In the genomic region with DNA sequence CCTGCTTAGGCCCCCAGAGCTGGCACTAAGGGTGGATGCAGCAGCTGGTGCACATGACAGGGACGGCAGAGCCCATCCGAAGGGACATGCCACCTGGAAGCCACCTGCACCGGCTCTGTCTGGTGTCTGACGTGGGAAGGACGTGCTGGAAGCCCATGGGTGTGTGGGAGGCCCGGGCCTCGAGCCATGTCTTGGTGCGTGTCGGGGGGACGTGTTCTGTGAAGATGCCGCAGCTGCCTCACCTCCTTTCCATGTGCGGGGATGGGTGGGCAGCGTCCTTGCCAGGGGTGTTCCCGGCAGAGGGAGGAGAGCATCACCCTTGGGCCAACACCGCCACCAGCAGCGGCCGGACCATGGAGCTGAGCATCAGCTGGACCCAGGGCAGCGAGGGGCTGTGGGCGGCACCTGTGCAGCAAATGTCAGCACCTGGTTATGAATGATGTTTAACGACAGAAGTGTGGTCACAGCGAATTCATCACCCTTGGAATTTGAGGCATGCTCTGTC, we compare ENCODE assay signal across 16 cellular contexts. TPM values are rescaled to one million over a fixed set of nuclear protein-coding genes. Genes with fewer than 3 reads are reported as not detected.
A peak's percentile ranks its signal among the peaks of the same experiment; 100 is the strongest.
DNase-seq lines count a peak whose midpoint lies in the region; ATAC-seq, FAIRE-seq and TF ChIP-seq lines count a peak whose summit lies in the region.
"Had no signal": no experiment of that assay in that cellular context is flagged by ENCODE, and none has a peak within 500 bp of the region (broad histone marks: within the 10 kb centered on the region; RNA-seq: fewer than 3 reads in every experiment).

No MANE protein-coding gene starts in this region.

- H3K4ac ChIP-seq in mesenchymal stem cell (ENCODE audit: low read depth in 1 of 2, low read length in 2 of 2), result peak overlapping the region; percentile 92 to 98

- peaks cover 8% of the 10 kb centered on the region for H3K79me1 ChIP-seq in mesenchymal stem cell (replicated peaks; ENCODE audit: low read length, poor library complexity, severe bottlenecking)

- no peaks in the 10 kb centered on the region for H3K9me3 ChIP-seq in CD8-positive, alpha-beta T cell (ENCODE audit: low read length)
- H3K9me3 ChIP-seq in K562 (replicated peaks; ENCODE audit: control insufficient read depth, insufficient read depth, low read depth, low read length), result no peaks in the 10 kb centered on the region
- no peaks in the 10 kb centered on the region for H3K9me3 ChIP-seq in mesenchymal stem cell (ENCODE audit: control insufficient read depth, low read length)
- no peaks in the 10 kb centered on the region for H3K9me3 ChIP-seq in stomach smooth muscle (ENCODE audit: control insufficient read depth in 2 of 2, low read length in 2 of 2)
- H3K9me3 ChIP-seq: prostate gland had no signal

- no peak for FAIRE-seq in K562 (lab: Jason Lieb, UNC)

- no peak overlapping the region for H2BK15ac ChIP-seq in mesenchymal stem cell (ENCODE audit: low read depth, poor library complexity, severe bottlenecking)

- H3K27ac ChIP-seq in CD8-positive, alpha-beta T cell (ENCODE audit: low read depth, low read length), result peak overlapping the region; percentile 73
- H3K27ac ChIP-seq in K562 (ENCODE audit: extremely low read depth, low read depth, low read length) (no peak overlapping the region), mesenchymal stem cell (ENCODE audit: low read length, poor library complexity, severe bottlenecking) (no peak overlapping the region), stomach smooth muscle (ENCODE audit: low read length) (peak overlapping the region; percentile 66)
- H3K27ac ChIP-seq: prostate gland, WERI-Rb-1 had no signal

- CTCF ChIA-PET in CD8-positive, alpha-beta T cell (lab: Charles Lee), result interaction anchor here (0.9 kb wide), 1 partner anchor 164 kb away, joined by 3 read pairs; no protein-coding TSS in a partner anchor
- CTCF ChIA-PET in K562 (lab: Yijun Ruan, JAX; ENCODE audit: low intra/inter-chr PET ratio), result no interaction called here

- ATAC-seq in CD8-positive, alpha-beta T cell, result no peak
- ATAC-seq in K562, result no peak
- no peak for ATAC-seq in HG02798 (IDR thresholded peaks at IDR 0.05; ENCODE audit: poor library complexity, unreplicated experiment)
- ATAC-seq in HG02938 (IDR thresholded peaks at IDR 0.05; ENCODE audit: unreplicated experiment), result no peak
- ATAC-seq: HCT116 had no signal

- H3K14ac ChIP-seq in mesenchymal stem cell (ENCODE audit: low read length in 2 of 2), result no peak overlapping the region

- H4K20me1 ChIP-seq in K562 (replicated peaks; ENCODE audit: control insufficient read depth, insufficient read depth, low read length), result peaks cover 7% of the 10 kb centered on the region; the same call in 1 of the 2 replicates

- H3K4me2 ChIP-seq in K562 (ENCODE audit: insufficient read depth, low read length), result no peak overlapping the region
- no peak overlapping the region for H3K4me2 ChIP-seq in mesenchymal stem cell (ENCODE audit: low read length, poor library complexity, severe bottlenecking)

- DNase-seq in CD8-positive, alpha-beta T cell, result no peak
- no peak for DNase-seq in K562 (ENCODE audit: extremely low read depth in 1 of 4, low spot score in 3 of 4)
- no peak for DNase-seq in mesenchymal stem cell
- no peak for DNase-seq in hypothalamus (lab: John Stamatoyannopoulos, UW)
- DNase-seq: activated effector memory CD4-positive, alpha-beta T cell treated with Interleukin-2 at 50 U/mL for 16 hours; DMS53; erythroblast; kidney glomerular epithelial cell; NCI-H1694; stimulated activated naive CD8-positive, alpha-beta T cell treated with anti-CD3 and anti-CD28 coated beads, Interleukin-15, amount 100 ng/mL, for 72 hours; WERI-Rb-1 had no signal

- in situ Hi-C loops in K562 (cut with MboI), result loop anchor here (5.0 to 10.0 kb wide), 2 partner anchors 129 to 522 kb away; no protein-coding TSS in a partner anchor

- TF ChIP-seq EP300 in K562 (IDR thresholded peaks at IDR 0.05; ENCODE audit: low read length), result no peak

- POLR2A ChIA-PET in CD8-positive, alpha-beta T cell (lab: Charles Lee), result no interaction called here
- POLR2A ChIA-PET in K562 (lab: Yijun Ruan, JAX), result interaction anchor here (0.5 to 0.6 kb wide), 2 partner anchors 22 to 515 kb away, joined by 4 read pairs; no protein-coding TSS in a partner anchor

- H3K4me1 ChIP-seq in CD8-positive, alpha-beta T cell (ENCODE audit: insufficient read depth, low read length), result peaks cover 42% of the 10 kb centered on the region
- H3K4me1 ChIP-seq in K562 (replicated peaks in 1 of 2; ENCODE audit: control insufficient read depth in 2 of 2, insufficient read depth in 2 of 2, low read length in 2 of 2) (peaks cover 30 to 67% of the 10 kb centered on the region in 2 experiments), mesenchymal stem cell (ENCODE audit: control insufficient read depth, insufficient read depth, low read depth, low read length) (peaks cover 50% of the 10 kb centered on the region), stomach smooth muscle (ENCODE audit: control insufficient read depth, insufficient read depth, low read length) (peaks cover 35% of the 10 kb centered on the region)
- H3K4me1 ChIP-seq: prostate gland had no signal

- no peak overlapping the region for H3K4me3 Mint-ChIP-seq in CD8-positive, alpha-beta T cell

- no TSS peak for BruUV-seq in K562 (replicated peaks; lab: Mats Ljungman, UMichigan)

- H2BK5ac ChIP-seq in mesenchymal stem cell (ENCODE audit: low read depth, low read length, poor library complexity, severe bottlenecking), result no peak overlapping the region

- no peak overlapping the region for H3K23ac ChIP-seq in mesenchymal stem cell (ENCODE audit: low read length in 2 of 2)

- H3K9ac ChIP-seq in K562 (ENCODE audit: insufficient read depth in 1 of 2, low read depth in 2 of 2, low read length in 2 of 2) (no peak overlapping the region; a peak in 1 of 4 replicates), mesenchymal stem cell (ENCODE audit: low read length) (no peak overlapping the region), stomach smooth muscle (ENCODE audit: low read length in 2 of 2) (no peak overlapping the region)

- no peak overlapping the region for H3K27ac Mint-ChIP-seq in CD8-positive, alpha-beta T cell

- no peaks in the 10 kb centered on the region for H3K4me1 Mint-ChIP-seq in CD8-positive, alpha-beta T cell (ENCODE audit: low read depth)

- H2AFZ ChIP-seq in K562 (ENCODE audit: low read depth, low read length) (no peak overlapping the region), mesenchymal stem cell (ENCODE audit: low read depth, low read length) (no peak overlapping the region)

- no peak overlapping the region for H3K4me3 ChIP-seq in CD8-positive, alpha-beta T cell (ENCODE audit: low read depth, low read length)
- H3K4me3 ChIP-seq in K562 (no peak overlapping the region), mesenchymal stem cell (ENCODE audit: insufficient read depth in 1 of 2, low read depth in 1 of 2, low read length in 2 of 2) (no peak overlapping the region), stomach smooth muscle (ENCODE audit: low read length in 2 of 2) (no peak overlapping the region)
- H3K4me3 ChIP-seq: prostate gland had no signal

- no peak for TF ChIP-seq CTCF in CD8-positive, alpha-beta T cell (IDR thresholded peaks at IDR 0.05)
- no peak for TF ChIP-seq CTCF in K562 (IDR thresholded peaks at IDR 0.05 in 2 of 3, conservative IDR thresholded peaks at IDR 0.05 in 1 of 3; ENCODE audit: insufficient read depth in 2 of 3, low read depth in 1 of 3, low read length in 3 of 3)

- H2BK120ac ChIP-seq in mesenchymal stem cell (ENCODE audit: low read depth, low read length), result no peak overlapping the region

- TF ChIP-seq POLR2A in K562 (conservative IDR thresholded peaks at IDR 0.05), result no peak

- no peaks in the 10 kb centered on the region for H3K36me3 ChIP-seq in CD8-positive, alpha-beta T cell (ENCODE audit: insufficient read depth, low read length)
- H3K36me3 ChIP-seq in K562 (ENCODE audit: control insufficient read depth, insufficient read depth, low read length) (no peaks in the 10 kb centered on the region), mesenchymal stem cell (ENCODE audit: control insufficient read depth in 1 of 2, insufficient read depth in 2 of 2, low read depth in 1 of 2, low read length in 2 of 2) (peaks cover 0 to 6% of the 10 kb centered on the region in 2 experiments), stomach smooth muscle (ENCODE audit: control insufficient read depth in 2 of 2, insufficient read depth in 2 of 2, low read length in 2 of 2) (no peaks in the 10 kb centered on the region)
- H3K36me3 ChIP-seq: prostate gland, WERI-Rb-1 had no signal

- H3K9me1 ChIP-seq in K562 (ENCODE audit: control insufficient read depth, insufficient read depth, low read length), result no peaks in the 10 kb centered on the region

- H3K27me3 Mint-ChIP-seq in CD8-positive, alpha-beta T cell (ENCODE audit: low read depth), result peaks cover 2% of the 10 kb centered on the region
- H3K27me3 Mint-ChIP-seq: stimulated activated naive CD8-positive, alpha-beta T cell treated with anti-CD3 and anti-CD28 coated beads, Interleukin-15, amount 100 ng/mL, for 72 hours had no signal

- no peak overlapping the region for H2AK5ac ChIP-seq in mesenchymal stem cell (ENCODE audit: low read length, severe bottlenecking)

- no peaks in the 10 kb centered on the region for H3K36me3 Mint-ChIP-seq in CD8-positive, alpha-beta T cell

- H3K27me3 ChIP-seq in CD8-positive, alpha-beta T cell (ENCODE audit: insufficient read depth, low read length), result no peaks in the 10 kb centered on the region
- peaks cover 0 to 58% of the 10 kb centered on the region in 2 experiments; a peak in 3 of 5 replicates for H3K27me3 ChIP-seq in K562 (ENCODE audit: control insufficient read depth in 2 of 2, insufficient read depth in 2 of 2, low read length in 2 of 2)
- H3K27me3 ChIP-seq in mesenchymal stem cell (ENCODE audit: control insufficient read depth in 1 of 2, insufficient read depth in 1 of 2, low read length in 2 of 2), result no peaks in the 10 kb centered on the region
- H3K27me3 ChIP-seq in stomach smooth muscle (ENCODE audit: control insufficient read depth in 1 of 2, insufficient read depth in 2 of 2, low read length in 2 of 2), result no peaks in the 10 kb centered on the region

- peak overlapping the region; percentile 92 for H4K91ac ChIP-seq in mesenchymal stem cell (ENCODE audit: low read length)

- WGBS in K562 (ENCODE audit: insufficient coverage, low coverage, missing lambda C conversion rate), result 23% methylated on average over 20 of the region's 21 CpGs
- 98% methylated on average over 20 of the region's 21 CpGs for WGBS in mesenchymal stem cell

- no peak overlapping the region for H4K8ac ChIP-seq in mesenchymal stem cell (ENCODE audit: low read length)

- H3K18ac ChIP-seq in mesenchymal stem cell (ENCODE audit: low read depth in 1 of 2, low read length in 2 of 2), result peak overlapping the region; percentile 23 to 96

- no peaks in the 10 kb centered on the region for H3K79me2 ChIP-seq in K562 (ENCODE audit: control insufficient read depth, insufficient read depth, low read length)

- peak overlapping the region; percentile 35 to 99 for H2BK12ac ChIP-seq in mesenchymal stem cell (ENCODE audit: low read length in 2 of 2)

- no peaks in the 10 kb centered on the region for H3K9me3 Mint-ChIP-seq in CD8-positive, alpha-beta T cell
- H3K9me3 Mint-ChIP-seq: stimulated activated naive CD8-positive, alpha-beta T cell treated with anti-CD3 and anti-CD28 coated beads, Interleukin-15, amount 100 ng/mL, for 72 hours had no signal

- intact Hi-C loops in CD8-positive, alpha-beta T cell (cut with DNase I, micrococcal nuclease), result no loop called here
- intact Hi-C loops in K562 (cut with micrococcal nuclease), result no loop called here

- TF ChIP-seq RAD21 in K562 (CRISPR knock-in tag; conservative IDR thresholded peaks at IDR 0.05 in 1 of 2, IDR thresholded peaks at IDR 0.05 in 1 of 2), result no peak

RNA-seq across cellular contexts. Expression of a gene that starts 15.5 kb away (rescaled TPM):
- total RNA-seq in CD8-positive, alpha-beta T cell, result 10 to 100 TPM; 54.7 to 56.7 TPM
- 120 and 232 TPM in 2 replicates for total RNA-seq in K562 (2011; cell fraction: chromatin; rRNA removed; ENCODE audit: low replicate concordance)
- total RNA-seq in K562 (2011; cell fraction: nucleolus; rRNA removed), result 126 and 138 TPM in 2 replicates
- 113 and 131 TPM in 2 replicates for total RNA-seq in K562 (2011; cell fraction: nucleoplasm; rRNA removed)
- 11.0 and 16.7 TPM in 2 replicates for total RNA-seq in K562 (2014; rRNA removed)
- 7.6 and 9.2 TPM in 2 replicates for total RNA-seq in K562 (2014; rRNA removed; fragmentation: Illumina TruSeq; extraction: Trizol)
- total RNA-seq in K562 (2015; rRNA removed; fragmentation: Illumina TruSeq; extraction: Trizol), result 9.2 and 9.5 TPM in 2 replicates
- total RNA-seq in K562 (2021), result 24.2 and 24.6 TPM in 2 replicates
- polyA plus RNA-seq in K562 (2011; rRNA removed), result 15.6 and 25.2 TPM in 2 replicates
- polyA plus RNA-seq in K562 (2011; cell fraction: cytosol; rRNA removed), result 9.5 and 12.5 TPM in 2 replicates
- polyA plus RNA-seq in K562 (2011; cell fraction: nucleus; rRNA removed), result 152 and 163 TPM in 2 replicates
- 16.7 and 35.4 TPM in 2 replicates for polyA plus RNA-seq in K562 (2012)
- polyA plus RNA-seq in K562 (2014; fragmentation: Illumina TruSeq; extraction: Trizol), result 18.0 and 21.0 TPM in 2 replicates
- polyA plus RNA-seq in K562 (2014; fragmentation: Nextera tagmentation; extraction: Ambion mirVana), result 1 to 10 TPM; 1.1 to 2.9 TPM
- polyA plus RNA-seq in K562 (2014; rRNA removed), result 18.3 and 21.2 TPM in 2 replicates
- polyA minus RNA-seq in K562 (2011; rRNA and poly(A)+ RNA removed), result 6.4 and 6.5 TPM in 2 replicates
- polyA minus RNA-seq in K562 (2011; cell fraction: cytosol; rRNA and poly(A)+ RNA removed), result 3.6 and 8.4 TPM in 2 replicates
- 33.5 and 49.3 TPM in 2 replicates for polyA minus RNA-seq in K562 (2011; cell fraction: nucleus; rRNA and poly(A)+ RNA removed)
- polyA plus RNA-seq in mesenchymal stem cell (2013, experiment 1 of 2), result 75.1 TPM
- 76.3 TPM for polyA plus RNA-seq in mesenchymal stem cell (2013, experiment 2 of 2)

Comparison
In these comparisons a context has a peak if more than half of its experiments do, and no peak if none do; other contexts are left out.
1. H3K27ac ChIP-seq: peak in CD8-positive, alpha-beta T cell (single experiment) and stomach smooth muscle (single experiment); none in K562 (single experiment) and mesenchymal stem cell (single experiment).